Comparison of ENCODE assay signal across 8 cellular contexts in the genomic region with DNA sequence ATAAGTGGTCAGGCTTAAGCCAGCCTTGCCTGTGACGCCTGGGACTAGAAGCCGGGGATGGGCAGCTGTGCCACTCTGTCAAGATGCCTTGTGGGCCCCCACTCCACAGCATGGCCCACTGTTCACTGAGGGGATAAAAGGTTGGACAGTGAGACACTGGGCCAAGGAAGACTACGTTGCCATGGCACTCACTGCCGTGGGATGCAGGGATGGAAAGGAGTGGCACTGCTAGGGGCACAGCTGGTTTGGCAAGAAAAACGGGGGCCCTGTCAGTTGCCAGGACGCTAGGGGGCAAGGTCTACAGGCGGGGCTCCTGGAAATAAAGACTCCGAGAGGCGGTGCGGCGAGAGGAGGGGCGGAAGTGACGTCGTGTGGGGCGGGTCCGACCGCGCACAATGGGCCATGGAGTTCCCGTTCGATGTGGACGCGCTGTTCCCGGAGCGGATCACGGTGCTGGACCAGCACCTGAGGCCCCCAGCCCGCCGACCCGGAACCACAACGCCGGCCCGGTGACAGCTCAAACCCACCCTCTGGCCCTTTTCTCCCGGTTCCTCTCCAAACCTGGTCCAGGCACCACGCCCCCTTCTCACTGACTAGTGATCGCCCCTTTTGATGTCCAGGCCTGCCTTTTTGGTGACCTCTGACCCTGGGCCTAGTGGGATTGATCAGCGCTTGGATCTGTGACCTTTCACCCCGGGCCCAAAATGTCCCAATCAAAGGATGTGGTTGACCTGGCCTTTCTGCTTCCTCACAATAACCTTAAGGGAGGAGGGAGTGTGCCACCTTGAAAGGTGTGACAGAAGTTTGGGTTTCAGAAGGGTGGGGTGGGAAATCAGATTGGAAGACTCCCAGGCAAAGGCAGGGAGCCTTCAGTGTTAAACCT. TPM values are rescaled to one million over a fixed set of nuclear protein-coding genes. Genes with fewer than 3 reads are reported as not detected.
DNase-seq lines count a peak whose midpoint lies in the region; ATAC-seq, FAIRE-seq and TF ChIP-seq lines count a peak whose summit lies in the region.

A gene (plus strand): TSS at position 391 of the 883 bp plus-strand sequence.

- no peaks in the 10 kb centered on the region for H3K27me3 Mint-ChIP-seq in CD8-positive, alpha-beta memory T cell
- no peaks in the 10 kb centered on the region for H3K27me3 Mint-ChIP-seq in naive thymus-derived CD8-positive, alpha-beta T cell
- H3K27me3 Mint-ChIP-seq in stimulated activated naive B cell treated with anti-CD40 and anti-IgM and Interleukin-4, amounts not matched to agents 10 μg/mL and 1 μg/mL and 100 μg/mL, for 72 hours = no peaks in the 10 kb centered on the region

- peak within 1 kb of the TSS; percentile 76 for H3K4me3 ChIP-seq in CD8-positive, alpha-beta memory T cell (ENCODE audit: low read length)
- H3K4me3 ChIP-seq in fibroblast of lung (replicated peaks in 1 of 4; ENCODE audit: control extremely low read depth in 1 of 4, insufficient read depth in 1 of 4, low read depth in 3 of 4, low read length in 4 of 4) = peak within 1 kb of the TSS; percentile 73 to 88 (median 82)

- H3K9me3 Mint-ChIP-seq in CD8-positive, alpha-beta memory T cell = no peaks in the 10 kb centered on the region
- H3K9me3 Mint-ChIP-seq in naive thymus-derived CD8-positive, alpha-beta T cell = no peaks in the 10 kb centered on the region
- no peaks in the 10 kb centered on the region for H3K9me3 Mint-ChIP-seq in stimulated activated naive B cell treated with anti-CD40 and anti-IgM and Interleukin-4, amounts not matched to agents 10 μg/mL and 1 μg/mL and 100 μg/mL, for 72 hours

- H3K27me3 ChIP-seq in CD8-positive, alpha-beta memory T cell (ENCODE audit: insufficient read depth, low read length, poor library complexity, severe bottlenecking) = no peaks in the 10 kb centered on the region
- no peaks in the 10 kb centered on the region for H3K27me3 ChIP-seq in fibroblast of lung (ENCODE audit: control insufficient read depth, insufficient read depth, low read length)

- peak within 1 kb of the TSS; percentile 86 to 95 (median 93) for H3K4me3 Mint-ChIP-seq in CD8-positive, alpha-beta memory T cell
- H3K4me3 Mint-ChIP-seq in naive thymus-derived CD8-positive, alpha-beta T cell = peak within 1 kb of the TSS; percentile 89 to 94 (median 92)
- H3K4me3 Mint-ChIP-seq in stimulated activated naive B cell treated with anti-CD40 and anti-IgM and Interleukin-4, amounts not matched to agents 10 μg/mL and 1 μg/mL and 100 μg/mL, for 72 hours = peak within 1 kb of the TSS; percentile 98

- peaks cover 7% of the 10 kb centered on the region for H3K79me2 ChIP-seq in fibroblast of lung (ENCODE audit: control insufficient read depth, insufficient read depth, low read length)

- H3K9ac ChIP-seq in fibroblast of lung (ENCODE audit: insufficient read depth, low read length) = peak within 1 kb of the TSS; percentile 84

- peaks cover 16% of the 10 kb centered on the region for H3K4me1 ChIP-seq in CD8-positive, alpha-beta memory T cell (ENCODE audit: insufficient read depth, low read length)
- peaks cover 9% of the 10 kb centered on the region for H3K4me1 ChIP-seq in fibroblast of lung (ENCODE audit: control insufficient read depth, extremely low read depth, insufficient read depth, low read length)

- H3K9me3 ChIP-seq in CD8-positive, alpha-beta memory T cell (ENCODE audit: low read length) = no peaks in the 10 kb centered on the region
- H3K9me3 ChIP-seq in fibroblast of lung (ENCODE audit: control insufficient read depth, insufficient read depth, low read depth, low read length) = no peaks in the 10 kb centered on the region

- TF ChIP-seq CTCF in fibroblast of lung (conservative IDR thresholded peaks at IDR 0.05 in 1 of 2, IDR thresholded peaks at IDR 0.05 in 1 of 2; ENCODE audit: low read depth in 1 of 2, low read length in 2 of 2) = peak; percentile 28 to 39

- H3K36me3 Mint-ChIP-seq in CD8-positive, alpha-beta memory T cell = peaks cover 0 to 67% (median 11%) of the 10 kb centered on the region in 3 donors
- peaks cover 0 to 83% (median 12%) of the 10 kb centered on the region in 3 donors for H3K36me3 Mint-ChIP-seq in naive thymus-derived CD8-positive, alpha-beta T cell
- peaks cover 50 to 69% of the 10 kb centered on the region in 2 donors for H3K36me3 Mint-ChIP-seq in stimulated activated naive B cell treated with anti-CD40 and anti-IgM and Interleukin-4, amounts not matched to agents 10 μg/mL and 1 μg/mL and 100 μg/mL, for 72 hours

- POLR2A ChIA-PET in CD8-positive, alpha-beta memory T cell (lab: Charles Lee) = interaction anchor here (0.7 to 1.9 kb wide), 4 partner anchors 9 to 71 kb away, joined by 3 to 7 read pairs (median 5); a partner anchor contains a TSS
- POLR2A ChIA-PET in naive thymus-derived CD8-positive, alpha-beta T cell (lab: Charles Lee) = interaction anchor here (0.6 to 3.2 kb wide), 9 partner anchors 9 to 145 kb away, joined by 3 to 36 read pairs (median 3); a partner anchor contains a TSS

- peak; percentile 86 to 93 (median 88) for DNase-seq in CD8-positive, alpha-beta memory T cell
- DNase-seq in RCC 7860 (ENCODE audit: low spot score) (peak; percentile 37), fibroblast of lung (ENCODE audit: low read depth in 2 of 2) (peak; percentile 67 to 76)
- peak; percentile 76 to 81 for DNase-seq in activated T-helper 1 cell treated with anti-CD3 and anti-CD28 coated beads, Interleukin-2, amount 50 U/mL, for 16 hours (ENCODE audit: low read depth in 1 of 2, low spot score in 1 of 2)
- peak; percentile 84 to 94 (median 88) for DNase-seq in naive thymus-derived CD8-positive, alpha-beta T cell
- DNase-seq in stimulated activated naive B cell treated with anti-CD40 and anti-IgM and Interleukin-4, amounts not matched to agents 10 μg/mL and 1 μg/mL and 100 μg/mL, for 72 hours = peak; percentile 76

- no peak for FAIRE-seq in RCC 7860 (lab: Jason Lieb, UNC)

- CTCF ChIA-PET in CD8-positive, alpha-beta memory T cell (lab: Charles Lee) = interaction anchor here (0.6 to 3.1 kb wide), 13 partner anchors 8 to 145 kb away, joined by 3 to 14 read pairs (median 3); no protein-coding TSS in a partner anchor

- no peak for TF ChIP-seq EP300 in Ishikawa (IDR thresholded peaks at IDR 0.05; ENCODE audit: borderline replicate concordance)

- no peaks in the 10 kb centered on the region for H4K20me1 ChIP-seq in fibroblast of lung (ENCODE audit: control insufficient read depth, extremely low read depth, insufficient read depth, low read length)

- peak within 1 kb of the TSS; percentile 82 to 99 (median 98) for H3K27ac Mint-ChIP-seq in CD8-positive, alpha-beta memory T cell
- peak within 1 kb of the TSS; percentile 49 to 98 (median 97) for H3K27ac Mint-ChIP-seq in naive thymus-derived CD8-positive, alpha-beta T cell
- H3K27ac Mint-ChIP-seq in stimulated activated naive B cell treated with anti-CD40 and anti-IgM and Interleukin-4, amounts not matched to agents 10 μg/mL and 1 μg/mL and 100 μg/mL, for 72 hours = peak within 1 kb of the TSS; percentile 98

- H3K4me1 Mint-ChIP-seq in CD8-positive, alpha-beta memory T cell = peaks cover 19 to 25% (median 19%) of the 10 kb centered on the region in 3 donors
- peaks cover 13 to 32% (median 25%) of the 10 kb centered on the region in 4 donors for H3K4me1 Mint-ChIP-seq in naive thymus-derived CD8-positive, alpha-beta T cell
- H3K4me1 Mint-ChIP-seq in stimulated activated naive B cell treated with anti-CD40 and anti-IgM and Interleukin-4, amounts not matched to agents 10 μg/mL and 1 μg/mL and 100 μg/mL, for 72 hours = peaks cover 26 to 36% of the 10 kb centered on the region in 2 donors

- peak within 1 kb of the TSS; percentile 89 for H3K27ac ChIP-seq in CD8-positive, alpha-beta memory T cell (ENCODE audit: low read depth, low read length)
- H3K27ac ChIP-seq in fibroblast of lung (ENCODE audit: insufficient read depth, low read length) = peak within 1 kb of the TSS; percentile 93

- H3K36me3 ChIP-seq in CD8-positive, alpha-beta memory T cell (ENCODE audit: insufficient read depth, low read length) = peaks cover 31% of the 10 kb centered on the region
- peaks cover 13% of the 10 kb centered on the region for H3K36me3 ChIP-seq in fibroblast of lung (ENCODE audit: control insufficient read depth, insufficient read depth, low read length)

- H3K4me2 ChIP-seq in fibroblast of lung (ENCODE audit: extremely low read depth, insufficient read depth, low read length) = peak within 1 kb of the TSS; percentile 100

- peak within 1 kb of the TSS; percentile 90 for H2AFZ ChIP-seq in fibroblast of lung (ENCODE audit: low read length)

- no peak for TF ChIP-seq RAD21 in Ishikawa (IDR thresholded peaks at IDR 0.05; ENCODE audit: low read depth)

- ATAC-seq in GM21390 (IDR thresholded peaks at IDR 0.05; ENCODE audit: unreplicated experiment) = peak; percentile 86
- peak; percentile 99 to 100 for ATAC-seq in naive thymus-derived CD8-positive, alpha-beta T cell
- peak; percentile 99 for ATAC-seq in stimulated activated naive B cell treated with anti-CD40 and anti-IgM and Interleukin-4, amounts not matched to agents 10 μg/mL and 1 μg/mL and 100 μg/mL, for 72 hours (replicated peaks)

RNA-seq across cellular contexts. Expression of the gene that starts here (rescaled TPM):
- total RNA-seq in CD8-positive, alpha-beta memory T cell = 10 to 100 TPM; 10.5 to 10.7 TPM
- 1.5 TPM for polyA plus RNA-seq in CD8-positive, alpha-beta memory T cell
- 3.9 and 5.1 TPM in 2 replicates for total RNA-seq in fibroblast of lung
- polyA plus RNA-seq in fibroblast of lung = 6.8 and 8.8 TPM in 2 replicates
- polyA plus RNA-seq in fibroblast of lung (2012) = 5.4 and 8.1 TPM in 2 replicates
- 7.6 and 11.5 TPM in 2 replicates for polyA minus RNA-seq in fibroblast of lung (ENCODE audit: low replicate concordance)
- total RNA-seq in naive thymus-derived CD8-positive, alpha-beta T cell = 10 to 100 TPM; 12.6 to 13.4 TPM
- 1 to 10 TPM; 1.6 to 2.0 (median 1.7) TPM for polyA plus RNA-seq in naive thymus-derived CD8-positive, alpha-beta T cell

Comparison
In these comparisons a context has a peak if more than half of its experiments do, and no peak if none do; other contexts are left out.
1. Peak in every context shown above with its lines: DNase-seq, ATAC-seq, H3K4me3 ChIP-seq and H3K27ac ChIP-seq.
2. DNase-seq: peak in every context shown above with its lines; median percentile 88 in naive thymus-derived CD8-positive, alpha-beta T cell; 88 in CD8-positive, alpha-beta memory T cell; 78 in activated T-helper 1 cell treated with anti-CD3 and anti-CD28 coated beads, Interleukin-2, amount 50 U/mL, for 16 hours; 76 in stimulated activated naive B cell treated with anti-CD40 and anti-IgM and Interleukin-4, amounts not matched to agents 10 μg/mL and 1 μg/mL and 100 μg/mL, for 72 hours; 72 in fibroblast of lung; 37 in RCC 7860.